In the genomic region with DNA sequence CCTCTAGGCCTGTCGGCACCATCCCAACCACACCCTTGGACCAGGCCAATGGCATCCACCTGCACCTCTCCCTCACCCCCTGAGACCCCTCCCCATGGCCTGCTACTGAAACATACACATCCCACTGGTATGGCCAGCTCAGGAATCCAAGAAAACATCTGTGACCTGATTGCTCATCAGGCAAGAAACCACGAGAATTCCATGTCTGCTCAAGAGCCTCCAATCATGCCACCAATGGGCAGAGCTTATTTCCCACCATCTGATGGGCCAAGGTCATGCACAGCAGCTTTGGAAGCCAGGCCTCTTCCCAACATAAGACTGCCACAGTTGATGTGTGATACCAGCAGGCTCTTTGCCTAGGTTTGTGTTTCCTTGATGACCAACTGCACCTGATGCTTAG, we compare ENCODE assay signal across 16 cellular contexts.
"Had no signal": no experiment of that assay in that cellular context is flagged by ENCODE, and none has a peak within 500 bp of the region (broad histone marks: within the 10 kb centered on the region; RNA-seq: fewer than 3 reads in every experiment).

No MANE protein-coding gene starts in this region.

- H3K4me2 ChIP-seq: hepatocyte had no signal

- H3K4me1 Mint-ChIP-seq: activated B cell treated with CpG ODN at 0.5 μM for 24 hours; stimulated activated effector memory CD8-positive, alpha-beta T cell treated with anti-CD3 and anti-CD28 coated beads, Interleukin-12 subunit alpha, Interleukin-12 subunit beta, amount 100 ng/mL, for 72 hours had no signal

- H3K36me3 ChIP-seq: sigmoid colon, tibial artery had no signal

- H3K27ac Mint-ChIP-seq: activated B cell treated with CpG ODN at 0.5 μM for 24 hours; activated CD8-positive, alpha-beta T cell treated with anti-CD3 and anti-CD28 coated beads for 36 hours; activated naive CD4-positive, alpha-beta T cell treated with anti-CD3 and anti-CD28 coated beads, Interleukin-2, amount 50 U/mL, for 72 hours; stimulated activated effector memory CD8-positive, alpha-beta T cell treated with anti-CD3 and anti-CD28 coated beads, Interleukin-12 subunit alpha, Interleukin-12 subunit beta, amount 100 ng/mL, for 72 hours had no signal

- H3K9me3 ChIP-seq: sigmoid colon, tibial artery had no signal

- H3K4me3 ChIP-seq: hepatocyte, sigmoid colon, tibial artery had no signal

- DNase-seq: activated B cell treated with CpG ODN at 0.5 μM for 24 hours; activated CD4-positive, alpha-beta T cell treated with anti-CD3 and anti-CD28 coated beads for 48 hours; activated CD8-positive, alpha-beta T cell treated with anti-CD3 and anti-CD28 coated beads for 36 hours; activated effector memory CD4-positive, alpha-beta T cell treated with Interleukin-2 at 50 U/mL for 16 hours; activated T-cell treated with anti-CD3 and anti-CD28 coated beads, Interleukin-2, amount 50 U/mL, for 4 hours; dermis blood vessel endothelial cell; sigmoid colon; stimulated activated CD4-positive, alpha-beta T cell treated with anti-CD3 and anti-CD28 coated beads, Interleukin-12 subunit alpha, Interleukin-12 subunit beta, amount 100 ng/mL, for 4 hours; stimulated activated CD4-positive, alpha-beta T cell treated with anti-CD3 and anti-CD28 coated beads, Interleukin-2, amount 100 ng/mL, for 24 hours; SW 1271; tibial artery had no signal

- H3K27me3 Mint-ChIP-seq: activated B cell treated with CpG ODN at 0.5 μM for 24 hours; activated CD8-positive, alpha-beta T cell treated with anti-CD3 and anti-CD28 coated beads for 36 hours had no signal

- H3K27me3 ChIP-seq: hepatocyte, sigmoid colon, tibial artery had no signal

- ATAC-seq: activated CD8-positive, alpha-beta T cell treated with anti-CD3 and anti-CD28 coated beads for 36 hours; activated naive CD4-positive, alpha-beta T cell treated with anti-CD3 and anti-CD28 coated beads, Interleukin-2, amount 50 U/mL, for 72 hours; activated T-cell treated with anti-CD3 and anti-CD28 coated beads, Interleukin-2, amount 50 U/mL, for 4 hours; stimulated activated effector memory CD8-positive, alpha-beta T cell treated with anti-CD3 and anti-CD28 coated beads, Interleukin-12 subunit alpha, Interleukin-12 subunit beta, amount 100 ng/mL, for 72 hours had no signal

- H3K9me3 Mint-ChIP-seq: activated B cell treated with CpG ODN at 0.5 μM for 24 hours; activated CD8-positive, alpha-beta T cell treated with anti-CD3 and anti-CD28 coated beads for 36 hours; activated naive CD4-positive, alpha-beta T cell treated with anti-CD3 and anti-CD28 coated beads, Interleukin-2, amount 50 U/mL, for 72 hours; activated T-cell treated with anti-CD3 and anti-CD28 coated beads, Interleukin-2, amount 50 U/mL, for 4 hours; stimulated activated effector memory CD8-positive, alpha-beta T cell treated with anti-CD3 and anti-CD28 coated beads, Interleukin-12 subunit alpha, Interleukin-12 subunit beta, amount 100 ng/mL, for 72 hours had no signal

- H3K4me3 Mint-ChIP-seq: activated B cell treated with CpG ODN at 0.5 μM for 24 hours; activated CD8-positive, alpha-beta T cell treated with anti-CD3 and anti-CD28 coated beads for 36 hours; activated T-cell treated with anti-CD3 and anti-CD28 coated beads, Interleukin-2, amount 50 U/mL, for 4 hours; neural crest cell; stimulated activated effector memory CD8-positive, alpha-beta T cell treated with anti-CD3 and anti-CD28 coated beads, Interleukin-12 subunit alpha, Interleukin-12 subunit beta, amount 100 ng/mL, for 72 hours had no signal

- H3K27ac ChIP-seq: epithelial cell of prostate, hepatocyte, sigmoid colon, tibial artery had no signal

- H3K36me3 Mint-ChIP-seq: activated naive CD4-positive, alpha-beta T cell treated with anti-CD3 and anti-CD28 coated beads, Interleukin-2, amount 50 U/mL, for 72 hours; stimulated activated effector memory CD8-positive, alpha-beta T cell treated with anti-CD3 and anti-CD28 coated beads, Interleukin-12 subunit alpha, Interleukin-12 subunit beta, amount 100 ng/mL, for 72 hours had no signal
